Comparison of ENCODE assay signal across 18 cellular contexts in genomic region chr14:45633220-45633984, GRCh38.
"Had no signal": no experiment of that assay in that cellular context is flagged by ENCODE, and none has a peak within 500 bp of the region (broad histone marks: within the 10 kb centered on the region; RNA-seq: fewer than 3 reads in every experiment).

No MANE protein-coding gene starts in this region.

- H3K4me1 Mint-ChIP-seq: naive thymus-derived CD8-positive, alpha-beta T cell had no signal

- H3K27me3 ChIP-seq: esophagus squamous epithelium, hepatocyte, neutrophil, stomach, transverse colon had no signal

- H3K4me1 ChIP-seq: esophagus squamous epithelium, stomach, transverse colon had no signal

- H3K4me2 ChIP-seq: hepatocyte had no signal

- H3K27ac ChIP-seq: hepatocyte, neutrophil, stomach, thoracic aorta, transverse colon had no signal

- H2AFZ ChIP-seq: hepatocyte had no signal

- H3K4me3 ChIP-seq: esophagus squamous epithelium, hepatocyte, mucosa of descending colon, stomach, thoracic aorta, transverse colon had no signal

- H3K79me2 ChIP-seq: hepatocyte had no signal

- DNase-seq: effector memory CD4-positive, alpha-beta T cell; esophagus squamous epithelium; foreskin fibroblast; head of caudate nucleus; kidney glomerular epithelial cell; mucosa of descending colon; naive thymus-derived CD8-positive, alpha-beta T cell; posterior cingulate gyrus; small intestine; stimulated activated CD4-positive, alpha-beta T cell treated with anti-CD3 and anti-CD28 coated beads, Interleukin-12 subunit alpha, Interleukin-12 subunit beta, amount 100 ng/mL, for 4 hours; stimulated activated naive CD4-positive, alpha-beta T cell; stomach; substantia nigra; transverse colon had no signal

- FAIRE-seq: endometrium, small intestine had no signal

- H3K9me3 ChIP-seq: mucosa of descending colon, neutrophil, thoracic aorta had no signal

- H3K4me3 Mint-ChIP-seq: naive thymus-derived CD8-positive, alpha-beta T cell had no signal

- H3K36me3 ChIP-seq: esophagus squamous epithelium, neutrophil, stomach, thoracic aorta, transverse colon had no signal

- H3K27ac Mint-ChIP-seq: naive thymus-derived CD8-positive, alpha-beta T cell had no signal

- H3K27me3 Mint-ChIP-seq: naive thymus-derived CD8-positive, alpha-beta T cell had no signal
